8 cellular contexts compared by ENCODE assay signal in the genomic region with DNA sequence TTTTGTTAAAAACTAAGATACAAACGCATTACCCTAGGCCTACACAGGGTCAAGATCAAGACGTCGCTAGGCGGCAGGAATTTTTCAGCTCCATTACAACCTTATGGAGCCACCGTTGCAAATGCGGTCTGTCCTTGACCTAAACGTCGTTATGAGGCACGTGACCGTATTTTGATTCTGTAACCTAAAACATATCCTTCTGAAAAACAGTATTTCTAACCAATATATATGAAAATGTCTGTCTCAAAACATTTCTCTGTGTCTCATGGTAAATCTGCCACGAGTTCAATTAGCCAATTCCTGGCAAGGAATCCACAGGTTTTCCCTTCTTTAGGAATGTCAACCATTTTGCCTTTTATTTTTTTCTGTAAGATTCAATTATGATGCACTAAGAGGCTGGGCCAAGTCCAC. TPM values are rescaled to one million over a fixed set of nuclear protein-coding genes. Genes with fewer than 3 reads are reported as not detected.
DNase-seq lines count a peak whose midpoint lies in the region; ATAC-seq and TF ChIP-seq lines count a peak whose summit lies in the region.

No MANE protein-coding gene starts in this region.

- peak overlapping the region; percentile 99 for H3K27ac Mint-ChIP-seq in progenitor cell of endocrine pancreas

- TF ChIP-seq RAD21 in Ishikawa (IDR thresholded peaks at IDR 0.05; ENCODE audit: low read depth) = no peak

- H3K36me3 Mint-ChIP-seq in progenitor cell of endocrine pancreas (ENCODE audit: insufficient read depth) = no peaks in the 10 kb centered on the region

- TF ChIP-seq EP300 in Ishikawa (IDR thresholded peaks at IDR 0.05; ENCODE audit: borderline replicate concordance) = no peak

- H3K27me3 Mint-ChIP-seq in progenitor cell of endocrine pancreas = no peaks in the 10 kb centered on the region

- peak overlapping the region; percentile 99 for H3K4me3 Mint-ChIP-seq in progenitor cell of endocrine pancreas (ENCODE audit: low read depth)

- ATAC-seq in HG02678 (IDR thresholded peaks at IDR 0.05; ENCODE audit: unreplicated experiment) (no peak), GM19455 (IDR thresholded peaks at IDR 0.05; ENCODE audit: unreplicated experiment) (no peak)

- TF ChIP-seq CTCF in WI38 (IDR thresholded peaks at IDR 0.05; ENCODE audit: low read depth, low read length) (0 out of 2 replicates have a peak, but pooled peaks have one; percentile 15), foreskin fibroblast (IDR thresholded peaks at IDR 0.05; ENCODE audit: low read depth, low read length) (no peak), progenitor cell of endocrine pancreas (IDR thresholded peaks at IDR 0.05; ENCODE audit: unreplicated experiment) (no peak)

- H3K4me3 ChIP-seq in WI38 (ENCODE audit: low read depth, low read length) (peak overlapping the region; percentile 89), foreskin fibroblast (ENCODE audit: low read depth in 1 of 2, low read length in 2 of 2) (peak overlapping the region; percentile 83 to 95)

- no peaks in the 10 kb centered on the region for H3K9me3 Mint-ChIP-seq in progenitor cell of endocrine pancreas (ENCODE audit: low read depth)

- peak; percentile 25 for DNase-seq in NCI-H2107 treated with DMSO at 0.1 percent for 48 hours (lab: John Stamatoyannopoulos, UW; ENCODE audit: unreplicated experiment)
- no peak for DNase-seq in NCI-H2107 (lab: John Stamatoyannopoulos, UW)
- DNase-seq in foreskin fibroblast = peak in 1 of 2 donors; percentile 62
- no peak for DNase-seq in progenitor cell of endocrine pancreas (ENCODE audit: low spot score, unreplicated experiment)

- H3K4me1 Mint-ChIP-seq in progenitor cell of endocrine pancreas (ENCODE audit: low read depth) = peaks cover 44% of the 10 kb centered on the region

TF ChIP-seq in Ishikawa, 13 proteins besides CTCF, POLR2A, EP300 and RAD21:
- no peak for TF ChIP-seq TEAD4 (IDR thresholded peaks at IDR 0.05)
- TF ChIP-seq ZBTB7A (IDR thresholded peaks at IDR 0.05; ENCODE audit: low read depth) = no peak
- no peak for TF ChIP-seq EGR1 (IDR thresholded peaks at IDR 0.05)
- TF ChIP-seq, protein P1, sequence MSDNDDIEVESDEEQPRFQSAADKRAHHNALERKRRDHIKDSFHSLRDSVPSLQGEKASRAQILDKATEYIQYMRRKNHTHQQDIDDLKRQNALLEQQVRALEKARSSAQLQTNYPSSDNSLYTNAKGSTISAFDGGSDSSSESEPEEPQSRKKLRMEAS (IDR thresholded peaks at IDR 0.05) = no peak
- TF ChIP-seq, protein P2, sequence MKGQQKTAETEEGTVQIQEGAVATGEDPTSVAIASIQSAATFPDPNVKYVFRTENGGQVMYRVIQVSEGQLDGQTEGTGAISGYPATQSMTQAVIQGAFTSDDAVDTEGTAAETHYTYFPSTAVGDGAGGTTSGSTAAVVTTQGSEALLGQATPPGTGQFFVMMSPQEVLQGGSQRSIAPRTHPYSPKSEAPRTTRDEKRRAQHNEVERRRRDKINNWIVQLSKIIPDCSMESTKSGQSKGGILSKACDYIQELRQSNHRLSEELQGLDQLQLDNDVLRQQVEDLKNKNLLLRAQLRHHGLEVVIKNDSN (IDR thresholded peaks at IDR 0.05) = peak; percentile 82

RNA-seq across cellular contexts. Expression of a gene that starts 1.7 kb away (rescaled TPM):
- 246 and 265 TPM in 2 replicates for total RNA-seq in progenitor cell of endocrine pancreas
